ENCODE assay signal across 9 cellular contexts in the genomic region with DNA sequence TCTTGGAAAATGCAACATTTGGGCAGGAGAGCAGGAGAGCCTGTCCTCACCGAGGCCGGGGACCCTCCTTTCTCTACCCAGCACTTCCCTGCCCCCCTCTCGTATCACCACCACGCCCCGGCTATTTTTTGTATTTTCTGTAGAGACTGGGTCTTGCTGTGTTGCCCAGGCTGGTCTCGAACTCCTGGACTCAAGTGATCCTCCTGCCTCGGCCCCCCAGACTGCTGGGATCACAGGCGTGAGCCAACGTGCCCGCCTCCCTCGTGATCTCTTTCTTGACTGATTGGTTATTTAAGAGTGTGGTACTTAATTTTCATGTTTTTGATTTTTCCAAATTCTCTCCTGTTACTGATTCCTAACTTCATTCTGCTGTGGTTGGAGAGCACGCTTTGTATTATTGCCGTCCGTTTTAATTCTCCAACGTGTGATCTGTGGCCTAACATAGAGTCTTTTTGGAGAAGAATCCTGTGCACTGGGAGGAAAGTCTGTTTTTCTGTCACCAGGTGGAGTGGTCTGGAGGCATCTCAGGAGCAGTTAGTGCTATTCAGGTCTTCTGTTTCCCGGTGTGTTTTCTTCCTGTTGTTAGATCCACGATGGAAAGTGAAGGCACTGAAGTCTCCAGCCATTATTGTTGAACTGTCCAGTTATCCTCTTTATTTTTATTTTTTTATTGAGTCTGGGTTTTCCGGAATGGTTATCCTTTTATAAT. TPM values are rescaled to one million over a fixed set of nuclear protein-coding genes. Genes with fewer than 3 reads are reported as not detected.
DNase-seq lines count a peak whose midpoint lies in the region; ATAC-seq, FAIRE-seq and TF ChIP-seq lines count a peak whose summit lies in the region.
"Had no signal": no experiment of that assay in that cellular context is flagged by ENCODE, and none has a peak within 500 bp of the region (broad histone marks: within the 10 kb centered on the region; RNA-seq: fewer than 3 reads in every experiment).

No MANE protein-coding gene starts in this region.

- H3K27me3 Mint-ChIP-seq in activated naive CD8-positive, alpha-beta T cell treated with anti-CD3 and anti-CD28 coated beads, Interleukin-2, amount 50 U/mL, for 24 hours: peaks cover 24% of the 10 kb centered on the region

- H3K27me3 ChIP-seq in left ventricle myocardium inferior (ENCODE audit: low read depth) (peaks cover 21% of the 10 kb centered on the region), right atrium auricular region (no peaks in the 10 kb centered on the region), right lobe of liver (no peaks in the 10 kb centered on the region)

- H3K9me3 ChIP-seq in left ventricle myocardium inferior (replicated peaks) (peaks cover 6% of the 10 kb centered on the region), right atrium auricular region (peaks cover 0 to 3% of the 10 kb centered on the region in 2 donors), right lobe of liver (no peaks in the 10 kb centered on the region)

- no peak overlapping the region for H3K27ac Mint-ChIP-seq in activated naive CD8-positive, alpha-beta T cell treated with anti-CD3 and anti-CD28 coated beads, Interleukin-2, amount 50 U/mL, for 24 hours

- no peaks in the 10 kb centered on the region for H3K9me3 Mint-ChIP-seq in activated naive CD8-positive, alpha-beta T cell treated with anti-CD3 and anti-CD28 coated beads, Interleukin-2, amount 50 U/mL, for 24 hours

- DNase-seq in left ventricle myocardium inferior (no peak), right atrium auricular region (ENCODE audit: low spot score) (no peak), right lobe of liver (no peak), substantia nigra (lab: John Stamatoyannopoulos, UW) (no peak), frontal cortex (ENCODE audit: low spot score in 2 of 2) (no peak), KG1 (lab: John Stamatoyannopoulos, UW) (no peak)
- no peak for DNase-seq in activated naive CD8-positive, alpha-beta T cell treated with anti-CD3 and anti-CD28 coated beads, Interleukin-2, amount 50 U/mL, for 24 hours
- DNase-seq: NCI-H226 had no signal

- FAIRE-seq in frontal cortex (lab: Jason Lieb, UNC): no peak

- TF ChIP-seq CTCF in left ventricle myocardium inferior (IDR thresholded peaks at IDR 0.05; ENCODE audit: borderline replicate concordance) (no peak), right atrium auricular region (IDR thresholded peaks at IDR 0.05) (no peak), right lobe of liver (IDR thresholded peaks at IDR 0.05) (no peak)

- H3K36me3 ChIP-seq in left ventricle myocardium inferior (no peaks in the 10 kb centered on the region), right atrium auricular region (no peaks in the 10 kb centered on the region), right lobe of liver (no peaks in the 10 kb centered on the region)

- H3K36me3 Mint-ChIP-seq in activated naive CD8-positive, alpha-beta T cell treated with anti-CD3 and anti-CD28 coated beads, Interleukin-2, amount 50 U/mL, for 24 hours (ENCODE audit: low read depth): peaks cover 2% of the 10 kb centered on the region

- 73% methylated on average over 11 of the region's 18 CpGs for WGBS in right lobe of liver (ENCODE audit: insufficient coverage, low coverage, low lambda C conversion rate, missing lambda C conversion rate)

- peaks cover 17% of the 10 kb centered on the region for H3K4me1 Mint-ChIP-seq in activated naive CD8-positive, alpha-beta T cell treated with anti-CD3 and anti-CD28 coated beads, Interleukin-2, amount 50 U/mL, for 24 hours

- H3K4me1 ChIP-seq in left ventricle myocardium inferior (peaks cover 14% of the 10 kb centered on the region), right atrium auricular region (peaks cover 0 to 12% of the 10 kb centered on the region in 2 donors), right lobe of liver (peaks cover 0 to 24% (median 4%) of the 10 kb centered on the region in 4 donors)

- H3K27ac ChIP-seq in left ventricle myocardium inferior (replicated peaks) (no peak overlapping the region), right atrium auricular region (no peak overlapping the region), right lobe of liver (no peak overlapping the region), substantia nigra (ENCODE audit: low read depth, low read length, poor library complexity, severe bottlenecking) (no peak overlapping the region)

- peak overlapping the region; percentile 5 for H3K4me3 Mint-ChIP-seq in activated naive CD8-positive, alpha-beta T cell treated with anti-CD3 and anti-CD28 coated beads, Interleukin-2, amount 50 U/mL, for 24 hours

- ATAC-seq in activated naive CD8-positive, alpha-beta T cell treated with anti-CD3 and anti-CD28 coated beads, Interleukin-2, amount 50 U/mL, for 24 hours: no peak
- ATAC-seq in right lobe of liver (no peak), GM18907 (IDR thresholded peaks at IDR 0.05; ENCODE audit: unreplicated experiment) (no peak)

- intact Hi-C loops in left ventricle myocardium inferior (cut with micrococcal nuclease): no loop called here
- intact Hi-C loops in right lobe of liver (cut with DNase I): no loop called here

- no peak for TF ChIP-seq POLR2A in right lobe of liver (IDR thresholded peaks at IDR 0.05)

- H3K4me3 ChIP-seq in left ventricle myocardium inferior (peak overlapping the region; percentile 63), right atrium auricular region (peak overlapping the region in 1 of 2 donors; percentile 48), right lobe of liver (peak overlapping the region; percentile 46 to 58 (median 48))

RNA-seq across cellular contexts. Expression of gene ZNF778, which starts 40.4 kb away (rescaled TPM):
- total RNA-seq in left ventricle myocardium inferior (8.7 TPM), right atrium auricular region (1 to 10 TPM; 5.7 to 8.0 TPM), right lobe of liver (10 to 100 TPM in 1 of 6 experiments, 1 to 10 TPM in 5; 2.3 to 11.2 (median 3.1) TPM), frontal cortex (14.7 TPM)

RNA-seq across cellular contexts. Expression of gene SLC22A31, which starts 57.6 kb away (rescaled TPM):
- total RNA-seq in left ventricle myocardium inferior: not detected
- total RNA-seq in right atrium auricular region: under 1 TPM in 1 of 2 donors, not detected in 1; 0.75 TPM
- 10 to 100 TPM in 2 of 6 experiments, 1 to 10 TPM in 1, under 1 TPM in 1, not detected in 2; 0.19 to 19.3 (median 6.8) TPM for total RNA-seq in right lobe of liver
- total RNA-seq in frontal cortex: not detected
